In genomic region chr4:56821394-56822263, GRCh38 we compare ENCODE assay signal across 8 cellular contexts. TPM values are rescaled to one million over a fixed set of nuclear protein-coding genes. Genes with fewer than 3 reads are reported as not detected.
A peak's percentile ranks its signal among the peaks of the same experiment; 100 is the strongest.
DNase-seq lines count a peak whose midpoint lies in the region; ATAC-seq, FAIRE-seq and TF ChIP-seq lines count a peak whose summit lies in the region.

Gene SPINK2 (minus strand): TSS chr4:56821701. CDS start chr4:56821662, 39 bp downstream.

- H3K27ac ChIP-seq in CD4-positive, alpha-beta T cell (ENCODE audit: low read depth, low read length) = no peak within 1 kb of the TSS
- H3K27ac ChIP-seq in endothelial cell of umbilical vein (ENCODE audit: insufficient read depth, low read depth, low read length) (no peak within 1 kb of the TSS), neural progenitor cell (no peak within 1 kb of the TSS), thyroid gland (no peak within 1 kb of the TSS)

- POLR2A ChIA-PET in CD4-positive, alpha-beta T cell (lab: Charles Lee) = interaction anchor here (0.7 to 1.7 kb wide), 5 partner anchors 15 to 386 kb away, joined by 3 to 10 read pairs (median 5); partner anchors contain the start of genes PAICS, PPAT and REST
- POLR2A ChIA-PET in activated CD8-positive, alpha-beta T cell treated with anti-CD3 and anti-CD28 coated beads, Interleukin-2, amount 10 ng/mL, durations not matched to agents 7 days and 5 days (lab: Charles Lee) = no interaction called here
- POLR2A ChIA-PET in endothelial cell of umbilical vein (lab: Charles Lee) = no interaction called here

- no peaks in the 10 kb centered on the region for H3K9me1 ChIP-seq in endothelial cell of umbilical vein (replicated peaks; ENCODE audit: control insufficient read depth, extremely low read depth, insufficient read depth, low read length)

- BruUV-seq in endothelial cell of umbilical vein (replicated peaks; lab: Mats Ljungman, UMichigan) = no TSS peak

- H3K9ac ChIP-seq in endothelial cell of umbilical vein (replicated peaks; ENCODE audit: extremely low read depth, insufficient read depth, low read length) (no peak within 1 kb of the TSS), neural progenitor cell (no peak within 1 kb of the TSS)

- H3K27ac Mint-ChIP-seq in CD4-positive, alpha-beta T cell = peak within 1 kb of the TSS; percentile 76
- no peak within 1 kb of the TSS for H3K27ac Mint-ChIP-seq in activated CD8-positive, alpha-beta T cell treated with anti-CD3 and anti-CD28 coated beads, Interleukin-2, amount 10 ng/mL, durations not matched to agents 7 days and 5 days
- H3K27ac Mint-ChIP-seq in neural progenitor cell = no peak within 1 kb of the TSS

- peak; percentile 48 for TF ChIP-seq CTCF in CD4-positive, alpha-beta T cell (IDR thresholded peaks at IDR 0.05)
- TF ChIP-seq CTCF in GM20000 (IDR thresholded peaks at IDR 0.05; ENCODE audit: extremely low read depth, missing control alignments) (no peak), endothelial cell of umbilical vein (IDR thresholded peaks at IDR 0.05; ENCODE audit: extremely low read depth in 1 of 2, insufficient read depth in 1 of 2, low read depth in 1 of 2, low read length in 2 of 2) (peak in 1 of 2 donors; percentile 11), neural progenitor cell (IDR thresholded peaks at IDR 0.05) (peak; percentile 57), thyroid gland (IDR thresholded peaks at IDR 0.05) (peak in 1 of 6 experiments; percentile 28)

- H3F3A ChIP-seq in neural progenitor cell (ENCODE audit: low read depth) = peaks cover 21% of the 10 kb centered on the region

- H2AFZ ChIP-seq in endothelial cell of umbilical vein (ENCODE audit: low read depth, low read length) = peak within 1 kb of the TSS; percentile 73
- H2AFZ ChIP-seq in neural progenitor cell (replicated peaks) = peak within 1 kb of the TSS; percentile 80

- ATAC-seq in CD4-positive, alpha-beta T cell (ENCODE audit: poor library complexity) = peak; percentile 96
- peak; percentile 83 for ATAC-seq in activated CD8-positive, alpha-beta T cell treated with anti-CD3 and anti-CD28 coated beads, Interleukin-2, amount 10 ng/mL, durations not matched to agents 7 days and 5 days
- ATAC-seq in HG02840 (IDR thresholded peaks at IDR 0.05; ENCODE audit: low FRiP score, unreplicated experiment) = no peak

- dilution Hi-C loops in endothelial cell of umbilical vein (cut with MboI; ENCODE audit: extremely low pct_ligation_motif_present, low sequenced_read_pairs) = no loop called here

- DNase-seq in CD4-positive, alpha-beta T cell = peak; percentile 53 to 75 (median 67)
- DNase-seq in GM20000 (ENCODE audit: low spot score) (peak; percentile 46), NCI-H1930 (lab: John Stamatoyannopoulos, UW) (peak; percentile 63 to 65), endothelial cell of umbilical vein (ENCODE audit: low read depth, low spot score) (no peak), neural progenitor cell (ENCODE audit: low spot score) (peak; percentile 87), thyroid gland (peak; percentile 52 to 53)
- peak; percentile 73 for DNase-seq in activated CD8-positive, alpha-beta T cell treated with anti-CD3 and anti-CD28 coated beads, Interleukin-2, amount 10 ng/mL, durations not matched to agents 7 days and 5 days

- H3K4me1 ChIP-seq in endothelial cell of umbilical vein (ENCODE audit: control insufficient read depth, extremely low read depth, insufficient read depth, low read length) = peaks cover 4% of the 10 kb centered on the region
- peaks cover 5% of the 10 kb centered on the region for H3K4me1 ChIP-seq in neural progenitor cell
- H3K4me1 ChIP-seq in thyroid gland = no peaks in the 10 kb centered on the region

- H3K36me3 Mint-ChIP-seq in CD4-positive, alpha-beta T cell (ENCODE audit: low read depth) = no peaks in the 10 kb centered on the region
- H3K36me3 Mint-ChIP-seq in activated CD8-positive, alpha-beta T cell treated with anti-CD3 and anti-CD28 coated beads, Interleukin-2, amount 10 ng/mL, durations not matched to agents 7 days and 5 days (ENCODE audit: low read depth) = peaks cover 15% of the 10 kb centered on the region
- no peaks in the 10 kb centered on the region for H3K36me3 Mint-ChIP-seq in neural progenitor cell

- H3K9me3 Mint-ChIP-seq in CD4-positive, alpha-beta T cell = no peaks in the 10 kb centered on the region
- H3K9me3 Mint-ChIP-seq in activated CD8-positive, alpha-beta T cell treated with anti-CD3 and anti-CD28 coated beads, Interleukin-2, amount 10 ng/mL, durations not matched to agents 7 days and 5 days (ENCODE audit: insufficient read depth) = peaks cover 12% of the 10 kb centered on the region
- no peaks in the 10 kb centered on the region for H3K9me3 Mint-ChIP-seq in neural progenitor cell

- WGBS in thyroid gland, 2 donors = 4 to 5% methylated on average over 39 of the region's 58 CpGs

- CTCF ChIA-PET in CD4-positive, alpha-beta T cell (lab: Charles Lee) = interaction anchor here (0.6 to 2.0 kb wide), 3 partner anchors 9 to 22 kb away, joined by 5 to 7 read pairs (median 5); no protein-coding TSS in a partner anchor
- CTCF ChIA-PET in activated CD8-positive, alpha-beta T cell treated with anti-CD3 and anti-CD28 coated beads, Interleukin-2, amount 10 ng/mL, durations not matched to agents 7 days and 5 days (lab: Charles Lee) = interaction anchor here (1.0 to 1.6 kb wide), 3 partner anchors 15 to 18 kb away, joined by 5 to 14 read pairs (median 5); no protein-coding TSS in a partner anchor
- CTCF ChIA-PET in endothelial cell of umbilical vein (lab: Charles Lee) = interaction anchor here (1.0 to 1.4 kb wide), 2 partner anchors 15 to 17 kb away, joined by 5 to 6 read pairs; no protein-coding TSS in a partner anchor

- H3K4me3 ChIP-seq in endothelial cell of umbilical vein (replicated peaks in 1 of 3; ENCODE audit: insufficient read depth in 1 of 3, low read depth in 1 of 3, low read length in 3 of 3) (peak within 1 kb of the TSS in 1 of 3 experiments; percentile 25), neural progenitor cell (peak within 1 kb of the TSS; percentile 69), thyroid gland (replicated peaks in 1 of 3) (peak within 1 kb of the TSS in 1 of 3 donors; percentile 18)

- no peak for FAIRE-seq in endothelial cell of umbilical vein (lab: Jason Lieb, UNC)

- peaks cover 36% of the 10 kb centered on the region for H3K4me1 Mint-ChIP-seq in CD4-positive, alpha-beta T cell (ENCODE audit: low read depth)
- H3K4me1 Mint-ChIP-seq in activated CD8-positive, alpha-beta T cell treated with anti-CD3 and anti-CD28 coated beads, Interleukin-2, amount 10 ng/mL, durations not matched to agents 7 days and 5 days (ENCODE audit: low read depth) = peaks cover 35% of the 10 kb centered on the region
- peaks cover 5% of the 10 kb centered on the region for H3K4me1 Mint-ChIP-seq in neural progenitor cell

- H3K4me2 ChIP-seq in endothelial cell of umbilical vein (ENCODE audit: insufficient read depth, low read length) (peak within 1 kb of the TSS; percentile 51), neural progenitor cell (peak within 1 kb of the TSS; percentile 91)

- no peaks in the 10 kb centered on the region for H3K27me3 ChIP-seq in CD4-positive, alpha-beta T cell (ENCODE audit: control insufficient read depth, insufficient read depth, low read length)
- H3K27me3 ChIP-seq in endothelial cell of umbilical vein (ENCODE audit: control insufficient read depth in 2 of 2, insufficient read depth in 2 of 2, low read length in 2 of 2) = peaks cover 16 to 20% of the 10 kb centered on the region in 2 experiments
- peaks cover 43% of the 10 kb centered on the region for H3K27me3 ChIP-seq in neural progenitor cell
- no peaks in the 10 kb centered on the region for H3K27me3 ChIP-seq in thyroid gland

- TF ChIP-seq POLR2A in endothelial cell of umbilical vein (IDR thresholded peaks at IDR 0.05; ENCODE audit: low read depth, low read length) = no peak
- no peak for TF ChIP-seq POLR2A in thyroid gland (IDR thresholded peaks at IDR 0.05)

- H3K27me3 Mint-ChIP-seq in CD4-positive, alpha-beta T cell = no peaks in the 10 kb centered on the region
- peaks cover 26% of the 10 kb centered on the region for H3K27me3 Mint-ChIP-seq in activated CD8-positive, alpha-beta T cell treated with anti-CD3 and anti-CD28 coated beads, Interleukin-2, amount 10 ng/mL, durations not matched to agents 7 days and 5 days (ENCODE audit: low read depth)
- peaks cover 28% of the 10 kb centered on the region for H3K27me3 Mint-ChIP-seq in neural progenitor cell (ENCODE audit: insufficient read depth, low read depth)

- H4K20me1 ChIP-seq in endothelial cell of umbilical vein (replicated peaks; ENCODE audit: control insufficient read depth, extremely low read depth, insufficient read depth, low read length) = no peaks in the 10 kb centered on the region
- H4K20me1 ChIP-seq in neural progenitor cell (ENCODE audit: low read depth) = no peaks in the 10 kb centered on the region

- H3K36me3 ChIP-seq in endothelial cell of umbilical vein (ENCODE audit: control insufficient read depth in 2 of 2, extremely low read depth in 1 of 2, insufficient read depth in 2 of 2, low read length in 2 of 2) = no peaks in the 10 kb centered on the region
- H3K36me3 ChIP-seq in neural progenitor cell = no peaks in the 10 kb centered on the region
- no peaks in the 10 kb centered on the region for H3K36me3 ChIP-seq in thyroid gland

- H3K4me3 Mint-ChIP-seq in CD4-positive, alpha-beta T cell = peak within 1 kb of the TSS; percentile 85
- peak within 1 kb of the TSS; percentile 71 for H3K4me3 Mint-ChIP-seq in activated CD8-positive, alpha-beta T cell treated with anti-CD3 and anti-CD28 coated beads, Interleukin-2, amount 10 ng/mL, durations not matched to agents 7 days and 5 days
- H3K4me3 Mint-ChIP-seq in neural progenitor cell = peak within 1 kb of the TSS; percentile 78

- H3K9me3 ChIP-seq in CD4-positive, alpha-beta T cell (ENCODE audit: control insufficient read depth, low read length) = no peaks in the 10 kb centered on the region
- no peaks in the 10 kb centered on the region for H3K9me3 ChIP-seq in endothelial cell of umbilical vein (replicated peaks; ENCODE audit: control insufficient read depth, insufficient read depth, low read length)
- no peaks in the 10 kb centered on the region for H3K9me3 ChIP-seq in neural progenitor cell (ENCODE audit: low read depth)
- H3K9me3 ChIP-seq in thyroid gland = no peaks in the 10 kb centered on the region

- H3K79me2 ChIP-seq in endothelial cell of umbilical vein (ENCODE audit: control insufficient read depth, insufficient read depth, low read length) = no peaks in the 10 kb centered on the region
- no peaks in the 10 kb centered on the region for H3K79me2 ChIP-seq in neural progenitor cell (ENCODE audit: low read depth)

- intact Hi-C loops in CD4-positive, alpha-beta T cell (cut with DNase I, micrococcal nuclease) = loop anchor here (5.0 kb wide), 3 partner anchors 86 to 384 kb away; partner anchors contain the start of genes PAICS (in 1 of the 2), PPAT (in 1 of the 2) and REST (in 1 of the 2)
- intact Hi-C loops in endothelial cell of umbilical vein (cut with micrococcal nuclease) = no loop called here
- intact Hi-C loops in thyroid gland (cut with DNase I) = no loop called here

RNA-seq across cellular contexts. Expression of gene SPINK2, which starts in this region (rescaled TPM):
- total RNA-seq in CD4-positive, alpha-beta T cell = 1 to 10 TPM; 4.0 to 5.2 TPM
- 1 to 10 TPM; 5.7 to 9.4 TPM for total RNA-seq in activated CD8-positive, alpha-beta T cell treated with anti-CD3 and anti-CD28 coated beads, Interleukin-2, amount 10 ng/mL, durations not matched to agents 7 days and 5 days
- total RNA-seq in endothelial cell of umbilical vein (0.71 TPM in 1 of 2 replicates, not detected in the other), neural progenitor cell (ENCODE audit: low replicate concordance) (2.3 TPM in 1 of 2 replicates, not detected in the other), thyroid gland (1 to 10 TPM in 1 of 4 donors, not detected in 3; 2.1 TPM)
- 0.22 TPM in 1 of 2 replicates, not detected in the other for polyA plus RNA-seq in endothelial cell of umbilical vein
- polyA plus RNA-seq in endothelial cell of umbilical vein (2011; cell fraction: cytosol; rRNA removed) = not detected in 2 replicates
- not detected in 2 replicates for polyA plus RNA-seq in endothelial cell of umbilical vein (2011; cell fraction: nucleus; rRNA removed)
- polyA plus RNA-seq in endothelial cell of umbilical vein (2012) = not detected in 2 replicates
- polyA minus RNA-seq in endothelial cell of umbilical vein = not detected in 2 replicates
- not detected for polyA minus RNA-seq in endothelial cell of umbilical vein (2011; cell fraction: cytosol; rRNA and poly(A)+ RNA removed)
- not detected in 2 replicates for polyA minus RNA-seq in endothelial cell of umbilical vein (2011; cell fraction: nucleus; rRNA and poly(A)+ RNA removed)

Comparison
In these comparisons a context has a peak if more than half of its experiments do, and no peak if none do; other contexts are left out.
1. intact Hi-C loops: an anchor here in CD4-positive, alpha-beta T cell (5.0 kb wide); none called in endothelial cell of umbilical vein and thyroid gland.